Comparison of ENCODE assay signal across 9 cellular contexts in genomic region chr2:239106314-239106908, GRCh38.
DNase-seq lines count a peak whose midpoint lies in the region; ATAC-seq and TF ChIP-seq lines count a peak whose summit lies in the region.
"Had no signal": no experiment of that assay in that cellular context is flagged by ENCODE, and none has a peak within 500 bp of the region (broad histone marks: within the 10 kb centered on the region; RNA-seq: fewer than 3 reads in every experiment).

No MANE protein-coding gene starts in this region.

- H3K4me1 ChIP-seq in colonic mucosa, result no peaks in the 10 kb centered on the region
- no peaks in the 10 kb centered on the region for H3K4me1 ChIP-seq in naive thymus-derived CD4-positive, alpha-beta T cell (ENCODE audit: control insufficient read depth in 2 of 2, insufficient read depth in 2 of 2, low read length in 2 of 2)
- H3K4me1 ChIP-seq: HAP-1 had no signal

- no peaks in the 10 kb centered on the region for H3K36me3 ChIP-seq in GM06990 (ENCODE audit: control insufficient read depth, insufficient read depth, low read length)
- peaks cover 12% of the 10 kb centered on the region for H3K36me3 ChIP-seq in colonic mucosa
- peaks cover 0 to 96% (median 22%) of the 10 kb centered on the region in 3 experiments for H3K36me3 ChIP-seq in naive thymus-derived CD4-positive, alpha-beta T cell (ENCODE audit: control insufficient read depth in 2 of 3, insufficient read depth in 3 of 3, low read length in 3 of 3)
- H3K36me3 ChIP-seq: HAP-1 had no signal

- no peak overlapping the region for H3K27ac Mint-ChIP-seq in naive thymus-derived CD4-positive, alpha-beta T cell
- no peak overlapping the region for H3K27ac Mint-ChIP-seq in naive thymus-derived CD8-positive, alpha-beta T cell

- ATAC-seq in naive thymus-derived CD4-positive, alpha-beta T cell, result no peak
- no peak for ATAC-seq in naive thymus-derived CD8-positive, alpha-beta T cell

- no peaks in the 10 kb centered on the region for H3K27me3 Mint-ChIP-seq in naive thymus-derived CD4-positive, alpha-beta T cell
- H3K27me3 Mint-ChIP-seq in naive thymus-derived CD8-positive, alpha-beta T cell, result no peaks in the 10 kb centered on the region

- H3K4me1 Mint-ChIP-seq in naive thymus-derived CD4-positive, alpha-beta T cell, result no peaks in the 10 kb centered on the region
- peaks cover 0 to 3% (median 0%) of the 10 kb centered on the region in 4 donors for H3K4me1 Mint-ChIP-seq in naive thymus-derived CD8-positive, alpha-beta T cell

- no peaks in the 10 kb centered on the region for H3K9me3 ChIP-seq in colonic mucosa
- H3K9me3 ChIP-seq in naive thymus-derived CD4-positive, alpha-beta T cell (ENCODE audit: control insufficient read depth in 2 of 3, low read length in 3 of 3), result no peaks in the 10 kb centered on the region
- H3K9me3 ChIP-seq: HAP-1 had no signal

- DNase-seq in A172 (ENCODE audit: low spot score), result peak; percentile 80
- no peak for DNase-seq in GM06990 (ENCODE audit: extremely low read depth, insufficient read length)
- DNase-seq in NCI-H69 (lab: John Stamatoyannopoulos, UW), result peak; percentile 24
- peak; percentile 58 for DNase-seq in colonic mucosa
- DNase-seq in medulla oblongata (ENCODE audit: extremely low spot score), result peak; percentile 87
- no peak for DNase-seq in GDM1 (lab: John Stamatoyannopoulos, UW)
- no peak for DNase-seq in naive thymus-derived CD4-positive, alpha-beta T cell
- no peak for DNase-seq in naive thymus-derived CD8-positive, alpha-beta T cell

- H3K27me3 ChIP-seq in GM06990 (replicated peaks; ENCODE audit: control insufficient read depth, insufficient read depth, low read length) (no peaks in the 10 kb centered on the region), colonic mucosa (no peaks in the 10 kb centered on the region)
- H3K27me3 ChIP-seq in naive thymus-derived CD4-positive, alpha-beta T cell (ENCODE audit: control insufficient read depth in 2 of 2, insufficient read depth in 2 of 2, low read length in 2 of 2), result no peaks in the 10 kb centered on the region

- intact Hi-C loops in colonic mucosa (cut with DNase I), result no loop called here
- intact Hi-C loops in naive thymus-derived CD4-positive, alpha-beta T cell (cut with micrococcal nuclease), result no loop called here

- no peak overlapping the region for H3K9ac ChIP-seq in colonic mucosa (ENCODE audit: low read depth in 2 of 2, low read length in 2 of 2)

- CTCF ChIA-PET in naive thymus-derived CD4-positive, alpha-beta T cell (lab: Charles Lee), result no interaction called here

- H3K4me3 Mint-ChIP-seq in naive thymus-derived CD4-positive, alpha-beta T cell, result no peak overlapping the region
- no peak overlapping the region for H3K4me3 Mint-ChIP-seq in naive thymus-derived CD8-positive, alpha-beta T cell

- H3K36me3 Mint-ChIP-seq in naive thymus-derived CD4-positive, alpha-beta T cell, result peaks cover 3 to 25% (median 10%) of the 10 kb centered on the region in 5 donors
- H3K36me3 Mint-ChIP-seq in naive thymus-derived CD8-positive, alpha-beta T cell, result peaks cover 0 to 51% (median 9%) of the 10 kb centered on the region in 3 donors

- H3K4me3 ChIP-seq in GM06990 (replicated peaks; ENCODE audit: low read depth, low read length) (no peak overlapping the region), colonic mucosa (no peak overlapping the region)
- H3K4me3 ChIP-seq in naive thymus-derived CD4-positive, alpha-beta T cell (ENCODE audit: low read length), result no peak overlapping the region
- H3K4me3 ChIP-seq: HAP-1 had no signal

- TF ChIP-seq CTCF in GM06990 (IDR thresholded peaks at IDR 0.05; ENCODE audit: insufficient read depth, low read length, poor library complexity, severe bottlenecking), result peak; percentile 53
- peak; percentile 31 for TF ChIP-seq CTCF in colonic mucosa (IDR thresholded peaks at IDR 0.05)

- no peaks in the 10 kb centered on the region for H3K9me3 Mint-ChIP-seq in naive thymus-derived CD4-positive, alpha-beta T cell
- no peaks in the 10 kb centered on the region for H3K9me3 Mint-ChIP-seq in naive thymus-derived CD8-positive, alpha-beta T cell

- H3K27ac ChIP-seq in colonic mucosa, result no peak overlapping the region
- no peak overlapping the region for H3K27ac ChIP-seq in naive thymus-derived CD4-positive, alpha-beta T cell (ENCODE audit: low read depth, low read length)

- POLR2A ChIA-PET in naive thymus-derived CD4-positive, alpha-beta T cell (lab: Charles Lee), result no interaction called here
- POLR2A ChIA-PET in naive thymus-derived CD8-positive, alpha-beta T cell (lab: Charles Lee), result interaction anchor here (1.2 kb wide), 1 partner anchor 158 kb away, joined by 4 read pairs; no protein-coding TSS in a partner anchor

Comparison
In these comparisons a context has a peak if more than half of its experiments do, and no peak if none do; other contexts are left out.
1. DNase-seq: peak in A172 (single experiment), NCI-H69 (single experiment), colonic mucosa (single experiment) and medulla oblongata (single experiment); none in GM06990 (single experiment), GDM1 (single experiment), naive thymus-derived CD4-positive, alpha-beta T cell (0 of 9) and naive thymus-derived CD8-positive, alpha-beta T cell (0 of 10).